32 cellular contexts compared by ENCODE assay signal in the genomic region with DNA sequence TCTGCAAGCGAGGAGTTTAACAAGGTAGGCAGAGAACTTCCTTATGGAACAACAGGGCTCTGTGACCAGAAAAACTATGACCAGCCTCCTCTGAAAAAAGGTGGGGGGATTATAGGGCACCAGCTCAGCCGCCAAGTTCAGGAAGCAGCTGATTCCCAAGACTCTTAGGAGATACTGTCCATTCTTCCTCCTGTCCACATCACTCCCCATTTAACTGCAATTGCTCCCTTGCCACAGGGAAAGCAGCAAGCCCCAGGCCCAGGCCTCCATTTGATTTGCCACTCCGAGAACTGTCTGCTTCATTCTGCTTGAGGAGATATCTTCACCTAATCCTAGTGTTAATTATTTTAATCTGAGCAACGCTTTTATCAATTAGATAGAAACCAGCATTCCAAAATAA.
"Had no signal": no experiment of that assay in that cellular context is flagged by ENCODE, and none has a peak within 500 bp of the region (broad histone marks: within the 10 kb centered on the region; RNA-seq: fewer than 3 reads in every experiment).

No MANE protein-coding gene starts in this region.

- H3K9me3 Mint-ChIP-seq: activated CD8-positive, alpha-beta T cell treated with anti-CD3 and anti-CD28 coated beads for 36 hours; activated T-cell treated with anti-CD3 and anti-CD28 coated beads, Interleukin-2, amount 50 U/mL, for 4 hours; activated T-helper 17 cell treated with anti-CD3 and anti-CD28 coated beads, Interleukin-2, amount 50 U/mL, for 72 hours; T-cell; T-helper 1 cell treated with Interleukin-12 subunit alpha and Interleukin-12 subunit beta and Interleukin-4 antibody, amounts not matched to agents 30 μg/mL and 1 μg/mL, for 36 hours; T-helper 2 cell treated with Interferon-gamma antibody and Interleukin-4, amounts not matched to agents 5 μg/mL and 100 μg/mL, for 36 hours had no signal

- H3K4me3 Mint-ChIP-seq: activated CD4-positive, alpha-beta T cell treated with anti-CD3 and anti-CD28 coated beads for 36 hours; activated CD8-positive, alpha-beta T cell treated with anti-CD3 and anti-CD28 coated beads for 36 hours; activated naive CD8-positive, alpha-beta T cell; activated T-cell treated with anti-CD3 and anti-CD28 coated beads, Interleukin-2, amount 50 U/mL, for 4 hours; activated T-helper 17 cell treated with anti-CD3 and anti-CD28 coated beads, Interleukin-2, amount 50 U/mL, for 72 hours; T-cell; T-helper 1 cell treated with Interleukin-12 subunit alpha and Interleukin-12 subunit beta and Interleukin-4 antibody, amounts not matched to agents 30 μg/mL and 1 μg/mL, for 36 hours; T-helper 2 cell treated with Interferon-gamma antibody and Interleukin-4, amounts not matched to agents 5 μg/mL and 100 μg/mL, for 36 hours had no signal

- H3K36me3 Mint-ChIP-seq: activated naive CD8-positive, alpha-beta T cell; T-cell had no signal

- H3K9me3 ChIP-seq: body of pancreas, colonic mucosa, gastroesophageal sphincter, heart right ventricle had no signal

- H3K27me3 ChIP-seq: body of pancreas, cardiac muscle cell, colonic mucosa had no signal

- ATAC-seq: activated CD4-positive, alpha-beta T cell treated with anti-CD3 and anti-CD28 coated beads for 36 hours; activated CD8-positive, alpha-beta T cell treated with anti-CD3 and anti-CD28 coated beads for 36 hours; activated T-cell treated with anti-CD3 and anti-CD28 coated beads, Interleukin-2, amount 50 U/mL, for 4 hours; activated T-helper 17 cell treated with anti-CD3 and anti-CD28 coated beads, Interleukin-2, amount 50 U/mL, for 72 hours; body of pancreas; esophagus mucosa; foreskin keratinocyte; gastroesophageal sphincter; heart right ventricle; T-cell had no signal

- DNase-seq: activated CD4-positive, alpha-beta T cell treated with anti-CD3 and anti-CD28 coated beads for 36 hours; activated CD4-positive, alpha-beta T cell treated with anti-CD3 and anti-CD28 coated beads, Interleukin-2, amount 50 U/mL, for 1 hour; activated CD4-positive, alpha-beta T cell treated with anti-CD3 and anti-CD28 coated beads, Interleukin-2, amount 50 U/mL, for 48 hours; activated CD4-positive, CD25-positive, alpha-beta regulatory T cell; activated CD4-positive, CD25-positive, alpha-beta regulatory T cell treated with anti-CD3 and anti-CD28 coated beads, Interleukin-2, amount 50 U/mL, for 72 hours; activated CD8-positive, alpha-beta memory T cell treated with anti-CD3 and anti-CD28 coated beads for 24 hours; activated CD8-positive, alpha-beta T cell treated with anti-CD3 and anti-CD28 coated beads for 36 hours; activated effector memory CD4-positive, alpha-beta T cell treated with Interleukin-2 at 50 U/mL for 16 hours; activated gamma-delta T cell treated with Interleukin-2 at 50 U/mL for 16 hours; activated naive CD4-positive, alpha-beta T cell treated with anti-CD3 and anti-CD28 coated beads, Interleukin-2, amount 50 U/mL, for 16 hours; activated naive CD4-positive, alpha-beta T cell treated with Interleukin-2 at 50 U/mL for 16 hours; activated T-cell treated with anti-CD3 and anti-CD28 coated beads, Interleukin-2, amount 50 U/mL, for 4 hours; amniotic stem cell; anterior cingulate cortex; body of pancreas; central memory CD4-positive, alpha-beta T cell; cerebellar nuclear complex; colonic mucosa; effector CD8-positive, alpha-beta T cell; foreskin keratinocyte; heart right ventricle; SW 1271; T-cell; T1000; WERI-Rb-1 had no signal

- H3K27ac Mint-ChIP-seq: activated CD4-positive, alpha-beta T cell treated with anti-CD3 and anti-CD28 coated beads for 36 hours; activated CD8-positive, alpha-beta T cell treated with anti-CD3 and anti-CD28 coated beads for 36 hours; activated naive CD8-positive, alpha-beta T cell; activated T-helper 17 cell treated with anti-CD3 and anti-CD28 coated beads, Interleukin-2, amount 50 U/mL, for 72 hours; T-cell; T-helper 1 cell treated with Interleukin-12 subunit alpha and Interleukin-12 subunit beta and Interleukin-4 antibody, amounts not matched to agents 30 μg/mL and 1 μg/mL, for 36 hours; T-helper 2 cell treated with Interferon-gamma antibody and Interleukin-4, amounts not matched to agents 5 μg/mL and 100 μg/mL, for 36 hours had no signal

- H3K27ac ChIP-seq: body of pancreas, cardiac muscle cell, colonic mucosa, foreskin keratinocyte, gastroesophageal sphincter, heart right ventricle, WERI-Rb-1 had no signal

- H3K4me1 ChIP-seq: body of pancreas, colonic mucosa, foreskin keratinocyte, gastroesophageal sphincter, heart right ventricle had no signal

- H3K4me3 ChIP-seq: body of pancreas, cardiac muscle cell, colonic mucosa, gastroesophageal sphincter, heart right ventricle had no signal

- H3K4me1 Mint-ChIP-seq: activated CD4-positive, alpha-beta T cell treated with anti-CD3 and anti-CD28 coated beads for 36 hours; activated T-helper 17 cell treated with anti-CD3 and anti-CD28 coated beads, Interleukin-2, amount 50 U/mL, for 72 hours; T-cell had no signal

- H3K36me3 ChIP-seq: cardiac muscle cell, colonic mucosa, gastroesophageal sphincter, heart right ventricle, WERI-Rb-1 had no signal
